25 cellular contexts compared by ENCODE assay signal in the genomic region with DNA sequence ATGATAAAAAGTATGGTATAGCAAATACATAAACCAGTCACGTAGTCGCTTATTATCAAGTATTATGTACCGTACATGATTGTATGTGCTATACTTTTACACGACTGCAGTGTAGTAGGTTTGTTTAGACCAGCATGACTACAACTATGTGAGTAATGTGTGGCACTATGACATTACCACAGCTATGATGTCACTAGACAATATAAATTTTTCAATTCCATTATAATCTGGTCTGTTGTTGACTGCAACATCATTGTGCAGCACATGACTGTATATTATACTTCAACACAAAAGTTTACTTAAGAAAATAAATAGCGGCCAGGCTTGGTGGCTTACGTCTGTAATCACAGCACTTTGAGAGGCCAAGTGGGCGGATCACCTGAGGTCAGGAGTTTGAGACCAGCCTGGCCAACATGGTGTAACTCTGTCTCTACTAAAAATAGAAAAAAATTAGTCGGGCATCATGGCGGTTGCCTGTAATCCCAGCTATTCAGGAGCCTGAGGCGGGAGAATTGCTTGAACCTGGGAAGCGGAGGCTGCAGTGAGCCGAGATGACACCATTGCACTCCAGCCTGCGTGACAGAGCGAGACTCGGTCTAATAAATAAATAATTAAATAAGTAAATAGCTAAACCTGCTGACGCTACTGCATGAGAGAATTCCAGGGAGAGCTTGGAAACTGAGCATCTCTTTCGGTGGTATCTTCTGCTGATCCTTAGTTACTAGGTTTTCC. TPM values are rescaled to one million over a fixed set of nuclear protein-coding genes. Genes with fewer than 3 reads are reported as not detected.
DNase-seq lines count a peak whose midpoint lies in the region; ATAC-seq and TF ChIP-seq lines count a peak whose summit lies in the region.
"Had no signal": no experiment of that assay in that cellular context is flagged by ENCODE, and none has a peak within 500 bp of the region (broad histone marks: within the 10 kb centered on the region; RNA-seq: fewer than 3 reads in every experiment).

No MANE protein-coding gene starts in this region.

- CTCF ChIA-PET in activated CD4-positive, alpha-beta T cell treated with anti-CD3 and anti-CD28 coated beads for 36 hours (lab: Charles Lee) = interaction anchor here (0.6 to 1.1 kb wide), 5 partner anchors 8 to 89 kb away, joined by 3 to 5 read pairs (median 3); partner anchors contain the start of gene CDKN2AIPNL
- CTCF ChIA-PET in RWPE1 (lab: Yijun Ruan, JAX) = interaction anchor here (0.6 to 1.5 kb wide), 4 partner anchors 11 to 380 kb away, joined by 3 to 6 read pairs (median 3); no protein-coding TSS in a partner anchor

- H3K27ac ChIP-seq in RWPE1 (peak overlapping the region; percentile 97), gastrocnemius medialis (peak overlapping the region; percentile 2 to 63 (median 43))
- H3K27ac ChIP-seq: 22Rv1, C4-2B had no signal

- H3K4me3 Mint-ChIP-seq in activated CD4-positive, alpha-beta T cell treated with anti-CD3 and anti-CD28 coated beads for 36 hours = no peak overlapping the region
- H3K4me3 Mint-ChIP-seq: CD8-positive, alpha-beta memory T cell; H9; HFFc6 had no signal

- no peaks in the 10 kb centered on the region for H3K27me3 Mint-ChIP-seq in activated CD4-positive, alpha-beta T cell treated with anti-CD3 and anti-CD28 coated beads for 36 hours
- H3K27me3 Mint-ChIP-seq: CD8-positive, alpha-beta memory T cell had no signal

- no peak overlapping the region for H3K4me3 ChIP-seq in gastrocnemius medialis

- in situ Hi-C loops in gastrocnemius medialis (cut with MboI; ENCODE audit: low sequenced_read_pairs in 4 of 4) = loop anchor here in 3 of 4 donors (25.0 kb wide), 1 partner anchor 89 kb away; the partner anchor contains the start of gene CDKN2AIPNL (in 3 of the 3)

- no peaks in the 10 kb centered on the region for H3K36me3 Mint-ChIP-seq in activated CD4-positive, alpha-beta T cell treated with anti-CD3 and anti-CD28 coated beads for 36 hours (ENCODE audit: low read depth)
- H3K36me3 Mint-ChIP-seq: CD8-positive, alpha-beta memory T cell had no signal

- no peaks in the 10 kb centered on the region for H3K27me3 ChIP-seq in gastrocnemius medialis

- POLR2A ChIA-PET in activated CD4-positive, alpha-beta T cell treated with anti-CD3 and anti-CD28 coated beads for 36 hours (lab: Charles Lee) = interaction anchor here (0.6 to 1.1 kb wide), 2 partner anchors 118 to 237 kb away, joined by 3 read pairs; partner anchors contain the start of gene CAMLG
- POLR2A ChIA-PET in RWPE1 (lab: Yijun Ruan, JAX; ENCODE audit: low non-redundant PET) = no interaction called here

- no peak for ATAC-seq in activated CD4-positive, alpha-beta T cell treated with anti-CD3 and anti-CD28 coated beads for 36 hours
- peak; percentile 57 for ATAC-seq in gastrocnemius medialis
- ATAC-seq in GM19397 (IDR thresholded peaks at IDR 0.05; ENCODE audit: unreplicated experiment) = no peak
- ATAC-seq in GM21367 (IDR thresholded peaks at IDR 0.05; ENCODE audit: unreplicated experiment) = no peak
- ATAC-seq: SK-N-SH treated with all-trans-retinoic acid at 6 μM for 48 hours had no signal

- no peaks in the 10 kb centered on the region for H3K36me3 ChIP-seq in gastrocnemius medialis

- TF ChIP-seq CTCF in RWPE1 (conservative IDR thresholded peaks at IDR 0.05; ENCODE audit: low read depth) (no peak), gastrocnemius medialis (IDR thresholded peaks at IDR 0.05 in 4 of 5, conservative IDR thresholded peaks at IDR 0.05 in 1 of 5) (no peak)

- DNase-seq in activated CD4-positive, alpha-beta T cell treated with anti-CD3 and anti-CD28 coated beads for 36 hours = no peak
- no peak for DNase-seq in activated CD4-positive, alpha-beta T cell treated with anti-CD3 and anti-CD28 coated beads, Interleukin-2, amount 50 U/mL, for 4 hours
- DNase-seq in RWPE1 (ENCODE audit: low spot score) (no peak), islet precursor cell (peak; percentile 12), gastrocnemius medialis (peak in 1 of 2 donors; percentile 58), HPDE6-E6E7 (ENCODE audit: extremely low spot score) (no peak)
- DNase-seq: ACHN; AML-193; Calu3; CD8-positive, alpha-beta memory T cell; DMS153; H9; HFFc6; KBM-7; MM.1S; NCI-H1048; NCI-H1417 treated with DMSO at 0.1 percent for 48 hours; NCI-H187 treated with DMSO at 0.1 percent for 48 hours; NCI-H2107; NCI-H510A had no signal

- H3K27ac Mint-ChIP-seq in activated CD4-positive, alpha-beta T cell treated with anti-CD3 and anti-CD28 coated beads for 36 hours = peak overlapping the region; percentile 13
- H3K27ac Mint-ChIP-seq: HFFc6 had no signal

- peaks cover 15 to 31% of the 10 kb centered on the region in 2 donors for H3K4me1 ChIP-seq in gastrocnemius medialis

- H3K9me3 ChIP-seq in gastrocnemius medialis = no peaks in the 10 kb centered on the region

- no peak for TF ChIP-seq POLR2A in gastrocnemius medialis (IDR thresholded peaks at IDR 0.05)

- peaks cover 23% of the 10 kb centered on the region for H3K4me1 Mint-ChIP-seq in activated CD4-positive, alpha-beta T cell treated with anti-CD3 and anti-CD28 coated beads for 36 hours

- no peaks in the 10 kb centered on the region for H3K9me3 Mint-ChIP-seq in activated CD4-positive, alpha-beta T cell treated with anti-CD3 and anti-CD28 coated beads for 36 hours (ENCODE audit: low read depth)
- H3K9me3 Mint-ChIP-seq: CD8-positive, alpha-beta memory T cell; HFFc6 had no signal

- intact Hi-C loops in activated CD4-positive, alpha-beta T cell treated with anti-CD3 and anti-CD28 coated beads for 36 hours (cut with DNase I, micrococcal nuclease) = no loop called here
- intact Hi-C loops in gastrocnemius medialis (cut with DNase I; ENCODE audit: low total_unique reads) = no loop called here

RNA-seq across cellular contexts. Expression of gene JADE2, which starts 24.6 kb away (rescaled TPM):
- 10 to 100 TPM; 58.1 to 68.0 TPM for total RNA-seq in activated CD4-positive, alpha-beta T cell treated with anti-CD3 and anti-CD28 coated beads for 36 hours
- total RNA-seq in gastrocnemius medialis = 10 to 100 TPM; 17.3 to 44.5 (median 19.8) TPM

Comparison
In these comparisons a context has a peak if more than half of its experiments do, and no peak if none do; other contexts are left out.
1. ATAC-seq: peak in gastrocnemius medialis (2 of 2); none in activated CD4-positive, alpha-beta T cell treated with anti-CD3 and anti-CD28 coated beads for 36 hours (single experiment), GM19397 (single experiment) and GM21367 (single experiment).